12 cellular contexts compared by ENCODE assay signal in genomic region chr16:2854700-2855309, GRCh38. TPM values are rescaled to one million over a fixed set of nuclear protein-coding genes. Genes with fewer than 3 reads are reported as not detected.
DNase-seq lines count a peak whose midpoint lies in the region; ATAC-seq and TF ChIP-seq lines count a peak whose summit lies in the region.
"Had no signal": no experiment of that assay in that cellular context is flagged by ENCODE, and none has a peak within 500 bp of the region (broad histone marks: within the 10 kb centered on the region; RNA-seq: fewer than 3 reads in every experiment).

No MANE protein-coding gene starts in this region.

- TF ChIP-seq CTCF in AG04449 (IDR thresholded peaks at IDR 0.05; ENCODE audit: insufficient read depth, low read length, missing control alignments): peak; percentile 6
- TF ChIP-seq CTCF in GM10248 (IDR thresholded peaks at IDR 0.05; ENCODE audit: control extremely low read depth, extremely low read depth, low read depth, missing control alignments): peak; percentile 19
- peak; percentile 46 for TF ChIP-seq CTCF in RWPE2 (IDR thresholded peaks at IDR 0.05; ENCODE audit: poor library complexity, severe bottlenecking)
- peak; percentile 43 for TF ChIP-seq CTCF in hepatocyte (IDR thresholded peaks at IDR 0.05; ENCODE audit: poor library complexity)

- H3K79me2 ChIP-seq in hepatocyte: peaks cover 6% of the 10 kb centered on the region

- no peaks in the 10 kb centered on the region for H3K27me3 ChIP-seq in RWPE2 (ENCODE audit: insufficient read depth, poor library complexity, severe bottlenecking)
- no peaks in the 10 kb centered on the region for H3K27me3 ChIP-seq in hepatocyte

- peaks cover 3% of the 10 kb centered on the region for H3K9me3 ChIP-seq in RWPE2 (ENCODE audit: severe bottlenecking)
- H3K9me3 ChIP-seq in hepatocyte (ENCODE audit: low read depth): no peaks in the 10 kb centered on the region

- H3K4me3 ChIP-seq in AG04449 (ENCODE audit: low read depth, low read length) (no peak overlapping the region), RWPE2 (ENCODE audit: severe bottlenecking) (no peak overlapping the region), hepatocyte (no peak overlapping the region)
- H3K4me3 ChIP-seq: mucosa of descending colon had no signal

- DNase-seq in AG04449 (ENCODE audit: low read depth, low spot score) (no peak), GM10248 (ENCODE audit: extremely low spot score) (peak; percentile 19), RWPE2 (ENCODE audit: low spot score) (no peak), hepatocyte (ENCODE audit: low spot score) (no peak), DMS79 (lab: John Stamatoyannopoulos, UW) (no peak), left lobe of liver (ENCODE audit: low spot score) (no peak), anterior cingulate cortex (lab: John Stamatoyannopoulos, UW) (no peak)
- DNase-seq: effector CD8-positive, alpha-beta T cell; EL; NCI-H524 had no signal

- H4K20me1 ChIP-seq in hepatocyte (ENCODE audit: insufficient read depth, poor library complexity, severe bottlenecking): no peaks in the 10 kb centered on the region

- POLR2A ChIA-PET in AG04449 (lab: Yijun Ruan, JAX) (no interaction called here), GM10248 (lab: Yijun Ruan, JAX) (no interaction called here)

- WGBS in hepatocyte (ENCODE audit: low lambda C conversion rate, missing lambda C conversion rate): 77% methylated on average over 5 of the region's 5 CpGs

- no peaks in the 10 kb centered on the region for H3K9me2 ChIP-seq in hepatocyte (replicated peaks; ENCODE audit: insufficient read depth)

- H3K36me3 ChIP-seq in RWPE2 (ENCODE audit: low read depth) (peaks cover 6% of the 10 kb centered on the region; the same call in 1 of the 2 replicates), hepatocyte (replicated peaks; ENCODE audit: insufficient read depth, low read depth) (no peaks in the 10 kb centered on the region)

- CTCF ChIA-PET in AG04449 (lab: Yijun Ruan, JAX): interaction anchor here (1.1 to 2.6 kb wide), 4 partner anchors 9 to 18 kb away, joined by 4 to 31 read pairs (median 6); no protein-coding TSS in a partner anchor
- CTCF ChIA-PET in GM10248 (lab: Yijun Ruan, JAX): interaction anchor here (1.2 to 2.9 kb wide), 4 partner anchors 8 to 72 kb away, joined by 5 to 11 read pairs (median 6); no protein-coding TSS in a partner anchor

- ATAC-seq in RWPE2 (ENCODE audit: low read depth) (no peak), GM19455 (IDR thresholded peaks at IDR 0.05; ENCODE audit: unreplicated experiment) (no peak), left lobe of liver (no peak)

- H2AFZ ChIP-seq in hepatocyte: no peak overlapping the region

- H3K27ac ChIP-seq in RWPE2 (ENCODE audit: poor library complexity, severe bottlenecking) (no peak overlapping the region), hepatocyte (no peak overlapping the region)

- H3K4me1 ChIP-seq in RWPE2 (ENCODE audit: insufficient read depth, poor library complexity, severe bottlenecking): peaks cover 9% of the 10 kb centered on the region
- no peaks in the 10 kb centered on the region for H3K4me1 ChIP-seq in hepatocyte (ENCODE audit: insufficient read depth)

- no peak overlapping the region for H3K4me2 ChIP-seq in hepatocyte

RNA-seq across cellular contexts. Expression of gene PRSS22, which starts 3.2 kb away (rescaled TPM):
- total RNA-seq in hepatocyte: 50.0 and 60.2 TPM in 2 replicates
- 66.3 and 100 TPM in 2 replicates for polyA plus RNA-seq in hepatocyte
- total RNA-seq in left lobe of liver: 0.70 TPM

RNA-seq across cellular contexts. Expression of gene ZG16B, which starts 24.7 kb away (rescaled TPM):
- total RNA-seq in hepatocyte (4.3 and 5.4 TPM in 2 replicates), left lobe of liver (not detected)
- polyA plus RNA-seq in hepatocyte: 4.9 and 7.9 TPM in 2 replicates

RNA-seq across cellular contexts. Expression of gene FLYWCH2, which starts 28.2 kb away (rescaled TPM):
- total RNA-seq in hepatocyte (31.6 and 45.1 TPM in 2 replicates), left lobe of liver (5.9 TPM)
- polyA plus RNA-seq in hepatocyte: 33.1 and 40.0 TPM in 2 replicates

RNA-seq across cellular contexts. Expression of gene PRSS21, which starts 37.8 kb away (rescaled TPM):
- not detected in 2 replicates for total RNA-seq in hepatocyte
- not detected in 2 replicates for polyA plus RNA-seq in hepatocyte
- total RNA-seq in left lobe of liver: not detected

RNA-seq across cellular contexts. Expression of gene PRSS41, which starts 56.5 kb away (rescaled TPM):
- total RNA-seq in hepatocyte: not detected in 2 replicates
- not detected in 2 replicates for polyA plus RNA-seq in hepatocyte
- total RNA-seq in left lobe of liver: not detected
- total RNA-seq: mucosa of descending colon had no signal

Comparison
In these comparisons a context has a peak if more than half of its experiments do, and no peak if none do; other contexts are left out.
1. RNA of gene PRSS22, which starts 3.2 kb away (total RNA-seq): 50.0 to 60.2 TPM in hepatocyte; 0.70 TPM in left lobe of liver (single experiment); every median in the first group is over 10 times any median in the second.
2. Peak in every context shown above with its lines, with median percentiles within 50 percentile points of each other: CTCF ChIP-seq.